1 cellular context compared by ENCODE assay signal in genomic region chr10:124742418-124743187, GRCh38.
A peak's percentile ranks its signal among the peaks of the same experiment; 100 is the strongest.
TF ChIP-seq lines count a peak whose summit lies in the region.

No MANE protein-coding gene starts in this region.

TF ChIP-seq in GM12878, 131 proteins besides CTCF, POLR2A, EP300 and RAD21:
- TF ChIP-seq USF2 (IDR thresholded peaks at IDR 0.05; ENCODE audit: borderline replicate concordance, low read depth, low read length) (no peak), MLLT1 (IDR thresholded peaks at IDR 0.05) (peak; percentile 16; the same call in 1 of the 2 replicates)
TF ChIP-seq in GM12878: peak in this region for 1.
